ENCODE assay signal across 7 cellular contexts in genomic region chr9:38227061-38227540, GRCh38.
DNase-seq lines count a peak whose midpoint lies in the region; ATAC-seq, FAIRE-seq and TF ChIP-seq lines count a peak whose summit lies in the region.

No MANE protein-coding gene starts in this region.

- no peak overlapping the region for H3K4me3 ChIP-seq in lower leg skin (ENCODE audit: low read depth, poor library complexity, severe bottlenecking)

- peak; percentile 81 for DNase-seq in HTR-8/SVneo (ENCODE audit: insufficient read length, low spot score)
- peak; percentile 4 to 47 for DNase-seq in NOMO-1 (lab: John Stamatoyannopoulos, UW; ENCODE audit: unreplicated experiment in 2 of 2)
- peak; percentile 7 to 30 (median 30) for DNase-seq in activated CD8-positive, alpha-beta memory T cell treated with anti-CD3 and anti-CD28 coated beads for 48 hours (ENCODE audit: low read depth in 2 of 3, low spot score in 2 of 3)
- DNase-seq in epithelial cell of prostate (ENCODE audit: low read depth, low spot score), result peak; percentile 81
- peak; percentile 27 for DNase-seq in omental fat pad (ENCODE audit: low spot score)
- DNase-seq in lower leg skin (ENCODE audit: low spot score in 2 of 2), result no peak

- TF ChIP-seq POLR2A in lower leg skin (IDR thresholded peaks at IDR 0.05), result no peak

- peak; percentile 52 for FAIRE-seq in HTR-8/SVneo (lab: Jason Lieb, UNC)

- WGBS in lower leg skin, 2 donors, result 2 to 5% methylated on average over 12 of the region's 12 CpGs

- peak overlapping the region; percentile 32 for H3K27ac ChIP-seq in epithelial cell of prostate

- TF ChIP-seq CTCF in omental fat pad (IDR thresholded peaks at IDR 0.05) (no peak), lower leg skin (IDR thresholded peaks at IDR 0.05) (no peak)

- intact Hi-C loops in lower leg skin (cut with DNase I; ENCODE audit: low total_unique reads), result no loop called here

- ATAC-seq in GM18867 (IDR thresholded peaks at IDR 0.05; ENCODE audit: unreplicated experiment), result peak; percentile 68
- ATAC-seq in omental fat pad (ENCODE audit: low FRiP score), result peak; percentile 96

Comparison
In these comparisons a context has a peak if more than half of its experiments do, and no peak if none do; other contexts are left out.
1. DNase-seq: peak in HTR-8/SVneo (single experiment), NOMO-1 (2 of 2), activated CD8-positive, alpha-beta memory T cell treated with anti-CD3 and anti-CD28 coated beads for 48 hours (3 of 3), epithelial cell of prostate (single experiment) and omental fat pad (single experiment); none in lower leg skin (0 of 2).